In the genomic region with DNA sequence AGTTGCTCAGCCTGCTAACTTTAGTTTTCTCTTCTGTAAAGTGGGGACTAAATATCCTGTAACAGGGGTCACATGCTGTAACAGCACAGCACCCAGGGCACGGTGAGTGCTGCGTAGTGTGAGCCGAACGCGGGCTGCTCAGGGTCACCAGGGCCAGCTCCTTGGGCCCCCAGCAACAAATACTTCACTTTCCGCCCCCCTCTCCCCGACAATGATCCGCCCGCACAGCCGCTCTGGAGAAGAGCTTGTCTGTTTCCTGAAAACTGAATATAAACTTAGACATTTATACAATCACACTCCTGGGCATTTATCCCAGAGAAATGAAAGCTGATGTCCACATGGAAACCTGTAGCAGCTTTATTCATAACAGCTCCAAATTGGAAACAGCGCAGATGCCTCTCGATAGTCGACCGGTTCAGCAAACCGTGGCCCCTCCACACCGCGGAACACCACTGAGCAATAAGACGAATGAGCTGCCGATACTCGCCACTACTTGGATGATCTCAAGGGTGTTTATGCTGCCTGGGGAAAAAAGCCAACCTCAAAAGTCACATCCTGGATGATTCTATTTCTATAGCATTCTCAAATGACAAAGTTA, we compare ENCODE assay signal across 14 cellular contexts.
A peak's percentile ranks its signal among the peaks of the same experiment; 100 is the strongest.
DNase-seq lines count a peak whose midpoint lies in the region; ATAC-seq, FAIRE-seq and TF ChIP-seq lines count a peak whose summit lies in the region.
"Had no signal": no experiment of that assay in that cellular context is flagged by ENCODE, and none has a peak within 500 bp of the region (broad histone marks: within the 10 kb centered on the region; RNA-seq: fewer than 3 reads in every experiment).

No MANE protein-coding gene starts in this region.

- no peak for ATAC-seq in A549
- no peak for ATAC-seq in stimulated activated effector memory CD8-positive, alpha-beta T cell treated with anti-CD3 and anti-CD28 coated beads, Interleukin-12 subunit alpha, Interleukin-12 subunit beta, amount 100 ng/mL, for 72 hours
- ATAC-seq in activated CD8-positive, alpha-beta memory T cell treated with anti-CD3 and anti-CD28 coated beads, Interleukin-2, amount 10 ng/mL, durations not matched to agents 7 days and 5 days, result no peak
- ATAC-seq: WTC11 had no signal

- no peak overlapping the region for H3K27ac Mint-ChIP-seq in activated CD4-positive, alpha-beta memory T cell treated with anti-CD3 and anti-CD28 coated beads, Interleukin-2, amount 10 ng/mL, durations not matched to agents 7 days and 5 days
- H3K27ac Mint-ChIP-seq in stimulated activated effector memory CD8-positive, alpha-beta T cell treated with anti-CD3 and anti-CD28 coated beads, Interleukin-12 subunit alpha, Interleukin-12 subunit beta, amount 100 ng/mL, for 72 hours, result no peak overlapping the region
- H3K27ac Mint-ChIP-seq in activated CD8-positive, alpha-beta memory T cell treated with anti-CD3 and anti-CD28 coated beads, Interleukin-2, amount 10 ng/mL, durations not matched to agents 7 days and 5 days, result no peak overlapping the region
- H3K27ac Mint-ChIP-seq: activated T-cell treated with anti-CD3 and anti-CD28 coated beads, Interleukin-2, amount 50 U/mL, for 24 hours; WTC11 had no signal

- no peaks in the 10 kb centered on the region for H3K79me2 ChIP-seq in osteoblast (ENCODE audit: insufficient read depth, low read length)

- no peaks in the 10 kb centered on the region for H3K36me3 Mint-ChIP-seq in activated CD4-positive, alpha-beta memory T cell treated with anti-CD3 and anti-CD28 coated beads, Interleukin-2, amount 10 ng/mL, durations not matched to agents 7 days and 5 days (ENCODE audit: low read depth)
- H3K36me3 Mint-ChIP-seq in stimulated activated effector memory CD8-positive, alpha-beta T cell treated with anti-CD3 and anti-CD28 coated beads, Interleukin-12 subunit alpha, Interleukin-12 subunit beta, amount 100 ng/mL, for 72 hours, result no peaks in the 10 kb centered on the region
- no peaks in the 10 kb centered on the region for H3K36me3 Mint-ChIP-seq in activated CD8-positive, alpha-beta memory T cell treated with anti-CD3 and anti-CD28 coated beads, Interleukin-2, amount 10 ng/mL, durations not matched to agents 7 days and 5 days
- H3K36me3 Mint-ChIP-seq: WTC11 had no signal

- TF ChIP-seq RAD21 in A549 (conservative IDR thresholded peaks at IDR 0.05 in 1 of 2, IDR thresholded peaks at IDR 0.05 in 1 of 2), result no peak

- 96% methylated on average over 20 of the region's 20 CpGs for WGBS in A549 (ENCODE audit: missing lambda C conversion rate)

- FAIRE-seq in A549 (lab: Jason Lieb, UNC), result no peak
- FAIRE-seq: GM18507 had no signal

- H3K4me2 ChIP-seq in A549 (peak overlapping the region; percentile 75; the same call in 2 of the 3 replicates), osteoblast (ENCODE audit: insufficient read depth, low read length) (peak overlapping the region; percentile 91)

- POLR2A ChIA-PET in A549 (lab: Yijun Ruan, JAX), result no interaction called here
- POLR2A ChIA-PET in activated CD4-positive, alpha-beta memory T cell treated with anti-CD3 and anti-CD28 coated beads, Interleukin-2, amount 10 ng/mL, durations not matched to agents 7 days and 5 days (lab: Charles Lee), result no interaction called here

- H3K4me1 ChIP-seq in A549 (peaks cover 45% of the 10 kb centered on the region), osteoblast (ENCODE audit: insufficient read depth, low read length) (peaks cover 26% of the 10 kb centered on the region), HAP-1 (no peaks in the 10 kb centered on the region)
- H3K4me1 ChIP-seq: prostate gland had no signal

- peak overlapping the region; percentile 58 for H2AFZ ChIP-seq in osteoblast (ENCODE audit: low read length)

- no peaks in the 10 kb centered on the region for H4K20me1 ChIP-seq in osteoblast (ENCODE audit: insufficient read depth, low read length)

- no peaks in the 10 kb centered on the region for H3K27me3 ChIP-seq in osteoblast (ENCODE audit: insufficient read depth, low read length)
- no peaks in the 10 kb centered on the region for H3K27me3 ChIP-seq in HAP-1 (ENCODE audit: low read depth)

- H3K9me3 ChIP-seq in A549 (peaks cover 7% of the 10 kb centered on the region), osteoblast (ENCODE audit: low read depth, low read length) (no peaks in the 10 kb centered on the region), HAP-1 (no peaks in the 10 kb centered on the region)
- H3K9me3 ChIP-seq: prostate gland had no signal

- H3K27me3 Mint-ChIP-seq in activated CD4-positive, alpha-beta memory T cell treated with anti-CD3 and anti-CD28 coated beads, Interleukin-2, amount 10 ng/mL, durations not matched to agents 7 days and 5 days, result peaks cover 8% of the 10 kb centered on the region
- H3K27me3 Mint-ChIP-seq in activated CD8-positive, alpha-beta memory T cell treated with anti-CD3 and anti-CD28 coated beads, Interleukin-2, amount 10 ng/mL, durations not matched to agents 7 days and 5 days, result peaks cover 17% of the 10 kb centered on the region

- DNase-seq in A549 (ENCODE audit: low read depth in 1 of 2, low spot score in 1 of 2) (no peak), M059J (ENCODE audit: low read depth) (peak; percentile 58), epithelial cell of esophagus (ENCODE audit: low read depth) (peak; percentile 36), osteoblast (ENCODE audit: insufficient read length, low spot score, missing footprints) (peak; percentile 80), HAP-1 (ENCODE audit: low spot score in 2 of 2) (no peak)
- no peak for DNase-seq in activated CD4-positive, alpha-beta memory T cell treated with anti-CD3 and anti-CD28 coated beads, Interleukin-2, amount 10 ng/mL, durations not matched to agents 7 days and 5 days
- DNase-seq in stimulated activated effector memory CD8-positive, alpha-beta T cell treated with anti-CD3 and anti-CD28 coated beads, Interleukin-12 subunit alpha, Interleukin-12 subunit beta, amount 100 ng/mL, for 72 hours (ENCODE audit: low spot score in 2 of 2), result no peak
- DNase-seq in activated CD8-positive, alpha-beta memory T cell treated with anti-CD3 and anti-CD28 coated beads, Interleukin-2, amount 10 ng/mL, durations not matched to agents 7 days and 5 days, result no peak
- DNase-seq: activated T-cell treated with anti-CD3 and anti-CD28 coated beads, Interleukin-2, amount 50 U/mL, for 24 hours; NCI-H187; SHP77 treated with DMSO at 0.1 percent for 48 hours had no signal

- H3K36me3 ChIP-seq in osteoblast (ENCODE audit: insufficient read depth, low read length), result no peaks in the 10 kb centered on the region
- H3K36me3 ChIP-seq in HAP-1 (replicated peaks), result no peaks in the 10 kb centered on the region
- H3K36me3 ChIP-seq: prostate gland had no signal

- TF ChIP-seq CTCF in A549 (IDR thresholded peaks at IDR 0.05) (no peak), epithelial cell of esophagus (IDR thresholded peaks at IDR 0.05; ENCODE audit: insufficient read depth, low read depth, low read length, missing control alignments) (no peak), osteoblast (IDR thresholded peaks at IDR 0.05; ENCODE audit: extremely low read depth, low read depth, low read length) (no peak)

- H3K4me1 Mint-ChIP-seq in activated CD4-positive, alpha-beta memory T cell treated with anti-CD3 and anti-CD28 coated beads, Interleukin-2, amount 10 ng/mL, durations not matched to agents 7 days and 5 days, result peaks cover 3% of the 10 kb centered on the region
- no peaks in the 10 kb centered on the region for H3K4me1 Mint-ChIP-seq in stimulated activated effector memory CD8-positive, alpha-beta T cell treated with anti-CD3 and anti-CD28 coated beads, Interleukin-12 subunit alpha, Interleukin-12 subunit beta, amount 100 ng/mL, for 72 hours
- H3K4me1 Mint-ChIP-seq in activated CD8-positive, alpha-beta memory T cell treated with anti-CD3 and anti-CD28 coated beads, Interleukin-2, amount 10 ng/mL, durations not matched to agents 7 days and 5 days, result no peaks in the 10 kb centered on the region

- no peak for TF ChIP-seq EP300 in A549 (IDR thresholded peaks at IDR 0.05)

- H3K9me3 Mint-ChIP-seq in activated CD4-positive, alpha-beta memory T cell treated with anti-CD3 and anti-CD28 coated beads, Interleukin-2, amount 10 ng/mL, durations not matched to agents 7 days and 5 days, result no peaks in the 10 kb centered on the region
- H3K9me3 Mint-ChIP-seq in stimulated activated effector memory CD8-positive, alpha-beta T cell treated with anti-CD3 and anti-CD28 coated beads, Interleukin-12 subunit alpha, Interleukin-12 subunit beta, amount 100 ng/mL, for 72 hours, result no peaks in the 10 kb centered on the region
- no peaks in the 10 kb centered on the region for H3K9me3 Mint-ChIP-seq in activated CD8-positive, alpha-beta memory T cell treated with anti-CD3 and anti-CD28 coated beads, Interleukin-2, amount 10 ng/mL, durations not matched to agents 7 days and 5 days (ENCODE audit: low read depth)
- H3K9me3 Mint-ChIP-seq: activated T-cell treated with anti-CD3 and anti-CD28 coated beads, Interleukin-2, amount 50 U/mL, for 24 hours; WTC11 had no signal

- TF ChIP-seq POLR2A in A549 (IDR thresholded peaks at IDR 0.05; ENCODE audit: low read length), result no peak

- no peak overlapping the region for H3K4me3 ChIP-seq in A549
- no peak overlapping the region for H3K4me3 ChIP-seq in epithelial cell of esophagus (ENCODE audit: low read length)
- peak overlapping the region; percentile 62 for H3K4me3 ChIP-seq in osteoblast (ENCODE audit: insufficient read depth, low read length)
- H3K4me3 ChIP-seq in HAP-1, result no peak overlapping the region
- H3K4me3 ChIP-seq: prostate gland had no signal

- no peak overlapping the region for H3K4me3 Mint-ChIP-seq in activated CD4-positive, alpha-beta memory T cell treated with anti-CD3 and anti-CD28 coated beads, Interleukin-2, amount 10 ng/mL, durations not matched to agents 7 days and 5 days
- H3K4me3 Mint-ChIP-seq in stimulated activated effector memory CD8-positive, alpha-beta T cell treated with anti-CD3 and anti-CD28 coated beads, Interleukin-12 subunit alpha, Interleukin-12 subunit beta, amount 100 ng/mL, for 72 hours, result no peak overlapping the region
- H3K4me3 Mint-ChIP-seq in activated CD8-positive, alpha-beta memory T cell treated with anti-CD3 and anti-CD28 coated beads, Interleukin-2, amount 10 ng/mL, durations not matched to agents 7 days and 5 days, result no peak overlapping the region
- H3K4me3 Mint-ChIP-seq: activated T-cell treated with anti-CD3 and anti-CD28 coated beads, Interleukin-2, amount 50 U/mL, for 24 hours; WTC11 had no signal

- in situ Hi-C loops in HAP-1 (cut with MboI; ENCODE audit: low sequenced_read_pairs), result no loop called here

- CTCF ChIA-PET in A549 (lab: Yijun Ruan, JAX), result interaction anchor here (0.5 to 4.1 kb wide), 6 partner anchors 14 to 439 kb away, joined by 3 to 13 read pairs (median 4); no protein-coding TSS in a partner anchor
- CTCF ChIA-PET in activated CD4-positive, alpha-beta memory T cell treated with anti-CD3 and anti-CD28 coated beads, Interleukin-2, amount 10 ng/mL, durations not matched to agents 7 days and 5 days (lab: Charles Lee), result no interaction called here
- CTCF ChIA-PET in activated CD8-positive, alpha-beta memory T cell treated with anti-CD3 and anti-CD28 coated beads, Interleukin-2, amount 10 ng/mL, durations not matched to agents 7 days and 5 days (lab: Charles Lee), result no interaction called here

- peak overlapping the region; percentile 98 to 99 for H3K27ac ChIP-seq in A549
- H3K27ac ChIP-seq in osteoblast (ENCODE audit: low read depth, low read length), result peak overlapping the region; percentile 9
- H3K27ac ChIP-seq: prostate gland had no signal

TF ChIP-seq in A549, 52 proteins besides CTCF, POLR2A, EP300 and RAD21 (continues in another document):
- TF ChIP-seq RNF2 (IDR thresholded peaks at IDR 0.05; ENCODE audit: borderline replicate concordance, low read depth), result no peak
- no peak for TF ChIP-seq CEBPB (IDR thresholded peaks at IDR 0.05)

Comparison
In these comparisons a context has a peak if more than half of its experiments do, and no peak if none do; other contexts are left out.
1. DNase-seq: peak in M059J (single experiment), epithelial cell of esophagus (single experiment) and osteoblast (single experiment); none in A549 (0 of 2), activated CD4-positive, alpha-beta memory T cell treated with anti-CD3 and anti-CD28 coated beads, Interleukin-2, amount 10 ng/mL, durations not matched to agents 7 days and 5 days (single experiment), stimulated activated effector memory CD8-positive, alpha-beta T cell treated with anti-CD3 and anti-CD28 coated beads, Interleukin-12 subunit alpha, Interleukin-12 subunit beta, amount 100 ng/mL, for 72 hours (0 of 2), HAP-1 (0 of 2) and activated CD8-positive, alpha-beta memory T cell treated with anti-CD3 and anti-CD28 coated beads, Interleukin-2, amount 10 ng/mL, durations not matched to agents 7 days and 5 days (single experiment).